Comparison of ENCODE assay signal across 1 cellular context in the genomic region with DNA sequence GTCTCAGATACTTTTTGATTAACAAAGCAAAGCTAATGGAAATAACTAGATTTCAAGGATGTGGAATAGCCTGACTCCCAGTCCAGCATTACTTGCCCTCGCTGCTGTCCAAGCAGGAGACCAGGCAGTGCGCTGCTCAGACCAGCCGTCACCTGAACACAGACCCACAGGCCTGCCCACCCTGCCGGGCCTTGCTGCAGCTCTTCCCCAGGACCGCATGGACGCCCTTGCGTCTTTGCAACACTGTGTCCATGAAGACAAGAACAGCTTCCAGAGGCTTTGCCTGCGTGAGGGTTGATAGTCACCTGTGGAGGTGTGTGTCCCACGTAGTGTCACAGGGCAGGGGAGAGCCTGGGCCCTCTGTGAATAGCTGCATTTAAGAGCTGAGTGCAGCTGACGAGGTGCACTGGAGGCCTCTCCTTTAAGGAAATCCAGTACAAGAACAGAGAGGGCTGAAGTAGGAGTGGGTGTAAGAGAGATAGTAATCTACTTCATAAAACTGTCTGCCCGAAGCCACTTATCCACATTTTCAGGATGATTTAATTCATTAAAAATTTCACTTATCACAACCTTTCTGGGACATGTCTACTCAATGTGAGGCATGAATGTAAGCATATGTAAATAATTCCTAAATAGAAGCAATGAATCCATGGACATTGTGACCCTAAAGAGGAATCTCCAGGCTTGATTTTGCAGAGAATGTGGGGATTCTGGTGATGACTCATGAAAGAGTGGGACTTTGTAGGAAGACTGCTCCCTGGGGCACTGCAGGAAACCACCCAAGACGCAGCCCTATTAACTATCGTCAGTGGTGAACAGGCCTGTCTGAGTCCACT.
A peak's percentile ranks its signal among the peaks of the same experiment; 100 is the strongest.
TF ChIP-seq lines count a peak whose summit lies in the region.

No MANE protein-coding gene starts in this region.

TF ChIP-seq in HEK293, 187 proteins besides CTCF, POLR2A, EP300 and RAD21 (continued from another document):
- TF ChIP-seq, protein P1, sequence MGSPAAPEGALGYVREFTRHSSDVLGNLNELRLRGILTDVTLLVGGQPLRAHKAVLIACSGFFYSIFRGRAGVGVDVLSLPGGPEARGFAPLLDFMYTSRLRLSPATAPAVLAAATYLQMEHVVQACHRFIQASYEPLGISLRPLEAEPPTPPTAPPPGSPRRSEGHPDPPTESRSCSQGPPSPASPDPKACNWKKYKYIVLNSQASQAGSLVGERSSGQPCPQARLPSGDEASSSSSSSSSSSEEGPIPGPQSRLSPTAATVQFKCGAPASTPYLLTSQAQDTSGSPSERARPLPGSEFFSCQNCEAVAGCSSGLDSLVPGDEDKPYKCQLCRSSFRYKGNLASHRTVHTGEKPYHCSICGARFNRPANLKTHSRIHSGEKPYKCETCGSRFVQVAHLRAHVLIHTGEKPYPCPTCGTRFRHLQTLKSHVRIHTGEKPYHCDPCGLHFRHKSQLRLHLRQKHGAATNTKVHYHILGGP (tag by site-specific recombination; IDR thresholded peaks at IDR 0.05) = no peak
- TF ChIP-seq ZEB2 (tag by site-specific recombination; IDR thresholded peaks at IDR 0.05) = peak; percentile 65; the same call in 1 of the 2 replicates
- TF ChIP-seq REST (tag by site-specific recombination; IDR thresholded peaks at IDR 0.05) = no peak
- TF ChIP-seq GLIS2 (tag by site-specific recombination; IDR thresholded peaks at IDR 0.05) = peak; percentile 32
- no peak for TF ChIP-seq ZNF366 (tag by site-specific recombination; conservative IDR thresholded peaks at IDR 0.05)
- TF ChIP-seq FEZF1 (tag by site-specific recombination; IDR thresholded peaks at IDR 0.05) = peak; percentile 35; the same call in 1 of the 2 replicates
- TF ChIP-seq ZNF768 (tag by site-specific recombination; IDR thresholded peaks at IDR 0.05) = no peak
- TF ChIP-seq ZNF843 (tag by site-specific recombination; IDR thresholded peaks at IDR 0.05) = peak; percentile 66; the same call in 1 of the 2 replicates
- TF ChIP-seq EGR2 (tag by site-specific recombination; IDR thresholded peaks at IDR 0.05; ENCODE audit: low read depth) = peak; percentile 91
- no peak for TF ChIP-seq ZNF423 (tag by site-specific recombination; IDR thresholded peaks at IDR 0.05)
- no peak for TF ChIP-seq ZNF776 (tag by site-specific recombination; IDR thresholded peaks at IDR 0.05; ENCODE audit: borderline replicate concordance)
- 0 out of 2 replicates have a peak, but pooled peaks have one; percentile 34 for TF ChIP-seq HOXD13 (CRISPR knock-in tag; IDR thresholded peaks at IDR 0.05; ENCODE audit: borderline replicate concordance)
- TF ChIP-seq ZXDB (tag by site-specific recombination; IDR thresholded peaks at IDR 0.05) = no peak
- no peak for TF ChIP-seq ZNF521 (tag by site-specific recombination; IDR thresholded peaks at IDR 0.05)
- TF ChIP-seq ZNF433 (tag by site-specific recombination; IDR thresholded peaks at IDR 0.05; ENCODE audit: low read depth) = no peak
- peak; percentile 98 for TF ChIP-seq MZF1 (tag by site-specific recombination; IDR thresholded peaks at IDR 0.05; ENCODE audit: borderline replicate concordance)
- TF ChIP-seq YY2 (tag by site-specific recombination; IDR thresholded peaks at IDR 0.05) = no peak
- TF ChIP-seq ZNF23 (tag by site-specific recombination; IDR thresholded peaks at IDR 0.05; ENCODE audit: borderline replicate concordance) = no peak
- peak; percentile 51 for TF ChIP-seq WT1 (tag by site-specific recombination; IDR thresholded peaks at IDR 0.05)
- no peak for TF ChIP-seq YY1 (tag by site-specific recombination; IDR thresholded peaks at IDR 0.05)
- TF ChIP-seq ZNF596 (tag by site-specific recombination; IDR thresholded peaks at IDR 0.05) = no peak
- TF ChIP-seq ZNF341 (tag by site-specific recombination; IDR thresholded peaks at IDR 0.05; ENCODE audit: low read depth) = no peak
